ENCODE assay signal across 13 cellular contexts in genomic region chr14:99524091-99524661, GRCh38. TPM values are rescaled to one million over a fixed set of nuclear protein-coding genes. Genes with fewer than 3 reads are reported as not detected.
DNase-seq lines count a peak whose midpoint lies in the region; ATAC-seq and TF ChIP-seq lines count a peak whose summit lies in the region.
"Had no signal": no experiment of that assay in that cellular context is flagged by ENCODE, and none has a peak within 500 bp of the region (broad histone marks: within the 10 kb centered on the region; RNA-seq: fewer than 3 reads in every experiment).

No MANE protein-coding gene starts in this region.

- DNase-seq in Caco-2: no peak
- DNase-seq in NCI-H748 (lab: John Stamatoyannopoulos, UW; ENCODE audit: unreplicated experiment): peak; percentile 26
- DNase-seq in neural progenitor cell (ENCODE audit: low spot score): no peak
- DNase-seq in OCI-LY7 (ENCODE audit: low spot score): no peak
- DNase-seq in NCI-H1930 (lab: John Stamatoyannopoulos, UW): no peak
- no peak for DNase-seq in GM10266 (ENCODE audit: extremely low spot score)
- DNase-seq: activated CD8-positive, alpha-beta memory T cell treated with anti-CD3 and anti-CD28 coated beads, Interleukin-2, amount 10 ng/mL, durations not matched to agents 7 days and 5 days; activated naive CD8-positive, alpha-beta T cell treated with anti-CD3 and anti-CD28 coated beads, Interleukin-2, amount 10 ng/mL, durations not matched to agents 7 days and 5 days; AML-193; NCI-H1092 treated with DMSO at 0.1 percent for 48 hours had no signal

- H3K4me1 Mint-ChIP-seq in Caco-2 (ENCODE audit: low read depth, unreplicated experiment): peaks cover 8% of the 10 kb centered on the region
- peaks cover 63% of the 10 kb centered on the region for H3K4me1 Mint-ChIP-seq in neural progenitor cell

- TF ChIP-seq CTCF in Caco-2 (IDR thresholded peaks at IDR 0.05; ENCODE audit: insufficient read depth in 1 of 2, low read depth in 1 of 2, low read length in 1 of 2, severe bottlenecking in 1 of 2, unreplicated experiment in 1 of 2): no peak
- TF ChIP-seq CTCF in gastroesophageal sphincter (IDR thresholded peaks at IDR 0.05): no peak
- TF ChIP-seq CTCF in neural progenitor cell (IDR thresholded peaks at IDR 0.05): no peak
- no peak for TF ChIP-seq CTCF in OCI-LY7 (conservative IDR thresholded peaks at IDR 0.05; ENCODE audit: low read length)
- TF ChIP-seq CTCF in GM10266 (IDR thresholded peaks at IDR 0.05; ENCODE audit: control insufficient read depth, insufficient read depth, low read depth, missing control alignments): no peak

- TF ChIP-seq POLR2A in gastroesophageal sphincter (IDR thresholded peaks at IDR 0.05): no peak

- H3K4me1 ChIP-seq in Caco-2 (peaks cover 47% of the 10 kb centered on the region), gastroesophageal sphincter (peaks cover 3 to 62% (median 35%) of the 10 kb centered on the region in 3 donors), neural progenitor cell (peaks cover 62% of the 10 kb centered on the region), OCI-LY7 (ENCODE audit: insufficient read depth, low read length, poor library complexity, severe bottlenecking) (no peaks in the 10 kb centered on the region)

- H3K9me3 Mint-ChIP-seq in Caco-2 (ENCODE audit: unreplicated experiment) (no peaks in the 10 kb centered on the region), neural progenitor cell (no peaks in the 10 kb centered on the region)
- H3K9me3 Mint-ChIP-seq: activated naive CD8-positive, alpha-beta T cell treated with anti-CD3 and anti-CD28 coated beads, Interleukin-2, amount 10 ng/mL, durations not matched to agents 7 days and 5 days had no signal

- H3K27me3 ChIP-seq in Caco-2 (replicated peaks; ENCODE audit: control insufficient read depth, insufficient read depth, low read length) (no peaks in the 10 kb centered on the region), gastroesophageal sphincter (no peaks in the 10 kb centered on the region), neural progenitor cell (no peaks in the 10 kb centered on the region)
- H3K27me3 ChIP-seq: tibial nerve had no signal

- BruUV-seq in Caco-2 (replicated peaks; lab: Mats Ljungman, UMichigan): no TSS peak
- BruUV-seq in OCI-LY7 (replicated peaks; lab: Mats Ljungman, UMichigan): no TSS peak

- peak overlapping the region; percentile 4 to 86 (median 78) for H3K27ac ChIP-seq in gastroesophageal sphincter
- no peak overlapping the region for H3K27ac ChIP-seq in neural progenitor cell
- H3K27ac ChIP-seq in OCI-LY7 (ENCODE audit: low read depth, low read length, poor library complexity, severe bottlenecking): no peak overlapping the region

- peaks cover 50% of the 10 kb centered on the region for H3K79me2 ChIP-seq in neural progenitor cell (ENCODE audit: low read depth)
- H3K79me2 ChIP-seq in OCI-LY7 (ENCODE audit: insufficient read depth, low read depth, low read length): no peaks in the 10 kb centered on the region

- intact Hi-C loops in Caco-2 (cut with micrococcal nuclease; ENCODE audit: unreplicated experiment) (loop anchor here (5.0 kb wide), 2 partner anchors 208 to 363 kb away; no protein-coding TSS in a partner anchor), OCI-LY7 (cut with micrococcal nuclease; ENCODE audit: unreplicated experiment) (no loop called here)

- H3K9ac ChIP-seq in neural progenitor cell: no peak overlapping the region

- H3K4me2 ChIP-seq in neural progenitor cell (peak overlapping the region; percentile 43), OCI-LY7 (ENCODE audit: low read length) (no peak overlapping the region)

- H2AFZ ChIP-seq in neural progenitor cell (replicated peaks) (no peak overlapping the region), OCI-LY7 (ENCODE audit: low read length) (no peak overlapping the region)

- ATAC-seq in gastroesophageal sphincter (peak; percentile 60), GM21381 (IDR thresholded peaks at IDR 0.05; ENCODE audit: unreplicated experiment) (no peak)

- 12 to 17% methylated on average over 3 to 8 of the region's 16 CpGs for WGBS in gastroesophageal sphincter (ENCODE audit: low coverage in 1 of 2), 2 donors

- POLR2A ChIA-PET in Caco-2 (lab: Charles Lee) (interaction anchor here (1.3 kb wide), 1 partner anchor 80 kb away, joined by 10 read pairs; the partner anchor contains the start of gene CCDC85C), OCI-LY7 (lab: Charles Lee) (interaction anchor here (0.6 kb wide), 1 partner anchor 59 kb away, joined by 3 read pairs; no protein-coding TSS in a partner anchor)

- peaks cover 54% of the 10 kb centered on the region for H3K36me3 Mint-ChIP-seq in Caco-2 (ENCODE audit: insufficient read depth, unreplicated experiment)
- H3K36me3 Mint-ChIP-seq in neural progenitor cell: peaks cover 3% of the 10 kb centered on the region
- H3K36me3 Mint-ChIP-seq: activated CD8-positive, alpha-beta memory T cell treated with anti-CD3 and anti-CD28 coated beads, Interleukin-2, amount 10 ng/mL, durations not matched to agents 7 days and 5 days; activated naive CD8-positive, alpha-beta T cell treated with anti-CD3 and anti-CD28 coated beads, Interleukin-2, amount 10 ng/mL, durations not matched to agents 7 days and 5 days had no signal

- H3K36me3 ChIP-seq in Caco-2 (ENCODE audit: control insufficient read depth, insufficient read depth, low read length) (no peaks in the 10 kb centered on the region; the same call in 1 of the 2 replicates), gastroesophageal sphincter (peaks cover 0 to 6% of the 10 kb centered on the region in 2 donors), neural progenitor cell (no peaks in the 10 kb centered on the region), OCI-LY7 (ENCODE audit: insufficient read depth, low read length) (no peaks in the 10 kb centered on the region)
- H3K36me3 ChIP-seq: tibial nerve had no signal

- H3K9me3 ChIP-seq in Caco-2 (no peaks in the 10 kb centered on the region), gastroesophageal sphincter (no peaks in the 10 kb centered on the region), neural progenitor cell (ENCODE audit: low read depth) (no peaks in the 10 kb centered on the region), OCI-LY7 (ENCODE audit: low read length) (no peaks in the 10 kb centered on the region)
- H3K9me3 ChIP-seq: tibial nerve had no signal

- H3K27ac Mint-ChIP-seq in Caco-2 (ENCODE audit: unreplicated experiment) (peak overlapping the region; percentile 84), neural progenitor cell (peak overlapping the region; percentile 91)
- H3K27ac Mint-ChIP-seq: activated CD8-positive, alpha-beta memory T cell treated with anti-CD3 and anti-CD28 coated beads, Interleukin-2, amount 10 ng/mL, durations not matched to agents 7 days and 5 days had no signal

- H3K4me3 Mint-ChIP-seq in Caco-2 (ENCODE audit: unreplicated experiment): peak overlapping the region; percentile 59
- peak overlapping the region; percentile 77 for H3K4me3 Mint-ChIP-seq in neural progenitor cell
- H3K4me3 Mint-ChIP-seq: activated CD8-positive, alpha-beta memory T cell treated with anti-CD3 and anti-CD28 coated beads, Interleukin-2, amount 10 ng/mL, durations not matched to agents 7 days and 5 days; activated naive CD8-positive, alpha-beta T cell treated with anti-CD3 and anti-CD28 coated beads, Interleukin-2, amount 10 ng/mL, durations not matched to agents 7 days and 5 days had no signal

- no peak for TF ChIP-seq EP300 in gastroesophageal sphincter (IDR thresholded peaks at IDR 0.05)

- peaks cover 36% of the 10 kb centered on the region for H4K20me1 ChIP-seq in neural progenitor cell (ENCODE audit: low read depth)
- H4K20me1 ChIP-seq in OCI-LY7 (ENCODE audit: insufficient read depth, low read length): no peaks in the 10 kb centered on the region

- no peak overlapping the region for H3K4me3 ChIP-seq in Caco-2 (ENCODE audit: low read depth, low read length)
- H3K4me3 ChIP-seq in gastroesophageal sphincter: no peak overlapping the region
- no peak overlapping the region for H3K4me3 ChIP-seq in neural progenitor cell
- H3K4me3 ChIP-seq in OCI-LY7 (ENCODE audit: low read depth, low read length, poor library complexity, severe bottlenecking): no peak overlapping the region
- H3K4me3 ChIP-seq: tibial nerve had no signal

- H3K9me2 ChIP-seq in OCI-LY7 (ENCODE audit: insufficient read depth, low read length): no peaks in the 10 kb centered on the region

- H3K27me3 Mint-ChIP-seq in Caco-2 (ENCODE audit: insufficient read depth, unreplicated experiment) (no peaks in the 10 kb centered on the region), neural progenitor cell (ENCODE audit: insufficient read depth, low read depth) (peaks cover 2% of the 10 kb centered on the region)
- H3K27me3 Mint-ChIP-seq: activated CD8-positive, alpha-beta memory T cell treated with anti-CD3 and anti-CD28 coated beads, Interleukin-2, amount 10 ng/mL, durations not matched to agents 7 days and 5 days; activated naive CD8-positive, alpha-beta T cell treated with anti-CD3 and anti-CD28 coated beads, Interleukin-2, amount 10 ng/mL, durations not matched to agents 7 days and 5 days had no signal

- H3F3A ChIP-seq in neural progenitor cell (ENCODE audit: low read depth): peaks cover 38% of the 10 kb centered on the region

- CTCF ChIA-PET in Caco-2 (lab: Charles Lee): interaction anchor here (0.7 to 4.5 kb wide), 6 partner anchors 14 to 131 kb away, joined by 3 to 15 read pairs (median 4); partner anchors contain the start of gene CCDC85C
- CTCF ChIA-PET in OCI-LY7 (lab: Charles Lee; ENCODE audit: unreplicated experiment): interaction anchor here (0.6 kb wide), 1 partner anchor 388 kb away, joined by 3 read pairs; no protein-coding TSS in a partner anchor

RNA-seq across cellular contexts. Expression of gene CCNK, which starts 43.0 kb away (rescaled TPM):
- total RNA-seq in Caco-2 (2022) (95.4 and 104 TPM in 2 replicates), gastroesophageal sphincter (10 to 100 TPM; 17.1 to 26.8 (median 20.7) TPM), neural progenitor cell (ENCODE audit: low replicate concordance) (18.1 and 19.0 TPM in 2 replicates), OCI-LY7 (2022) (69.0 and 76.3 TPM in 2 replicates)
- 25.1 and 38.8 TPM in 2 replicates for total RNA-seq in OCI-LY7 (2014; rRNA removed; shearing (Covaris generic))

RNA-seq across cellular contexts. Expression of gene SETD3, which starts 43.5 kb away (rescaled TPM):
- total RNA-seq in Caco-2 (2022): 74.3 and 76.2 TPM in 2 replicates
- total RNA-seq in gastroesophageal sphincter: 100 to 1,000 TPM; 127 to 184 (median 162) TPM
- total RNA-seq in neural progenitor cell (ENCODE audit: low replicate concordance): 54.7 and 68.0 TPM in 2 replicates
- 42.4 and 45.2 TPM in 2 replicates for total RNA-seq in OCI-LY7 (2014; rRNA removed; shearing (Covaris generic))
- total RNA-seq in OCI-LY7 (2022): 62.1 and 65.5 TPM in 2 replicates

Comparison
In these comparisons a context has a peak if more than half of its experiments do, and no peak if none do; other contexts are left out.
1. H3K27ac ChIP-seq: peak in gastroesophageal sphincter (4 of 4); none in neural progenitor cell (single experiment) and OCI-LY7 (single experiment).